In genomic region chr12:6923851-6924250, GRCh38 we compare ENCODE assay signal across 8 cellular contexts. TPM values are rescaled to one million over a fixed set of nuclear protein-coding genes. Genes with fewer than 3 reads are reported as not detected.
DNase-seq lines count a peak whose midpoint lies in the region; ATAC-seq and TF ChIP-seq lines count a peak whose summit lies in the region.
"Had no signal": no experiment of that assay in that cellular context is flagged by ENCODE, and none has a peak within 500 bp of the region (broad histone marks: within the 10 kb centered on the region; RNA-seq: fewer than 3 reads in every experiment).

No MANE protein-coding gene starts in this region.

- no peak overlapping the region for H3K4me2 ChIP-seq in osteoblast (ENCODE audit: insufficient read depth, low read length)

- H3K79me2 ChIP-seq in osteoblast (ENCODE audit: insufficient read depth, low read length) = peaks cover 19% of the 10 kb centered on the region

- H3K4me3 Mint-ChIP-seq in activated T-helper 17 cell treated with anti-CD3 and anti-CD28 coated beads, Interleukin-2, amount 50 U/mL, for 72 hours = peak overlapping the region; percentile 87

- no peaks in the 10 kb centered on the region for H3K9me3 ChIP-seq in osteoblast (ENCODE audit: low read depth, low read length)
- H3K9me3 ChIP-seq: neutrophil had no signal

- peaks cover 30% of the 10 kb centered on the region for H3K4me1 ChIP-seq in osteoblast (ENCODE audit: insufficient read depth, low read length)

- TF ChIP-seq POLR2A in GM18505 (IDR thresholded peaks at IDR 0.05; ENCODE audit: borderline replicate concordance, extremely low read depth, insufficient read depth, insufficient read length) = peak; percentile 2

- no peak for DNase-seq in osteoblast (ENCODE audit: insufficient read length, low spot score, missing footprints)
- DNase-seq in NCI-H510A treated with DMSO at 0.1 percent for 48 hours (lab: John Stamatoyannopoulos, UW) = no peak
- DNase-seq in NCI-H748 (lab: John Stamatoyannopoulos, UW; ENCODE audit: unreplicated experiment) = no peak

- peaks cover 79% of the 10 kb centered on the region for H3K36me3 Mint-ChIP-seq in activated T-helper 17 cell treated with anti-CD3 and anti-CD28 coated beads, Interleukin-2, amount 50 U/mL, for 72 hours (ENCODE audit: low read depth)

- peaks cover 46% of the 10 kb centered on the region for H3K4me1 Mint-ChIP-seq in activated T-helper 17 cell treated with anti-CD3 and anti-CD28 coated beads, Interleukin-2, amount 50 U/mL, for 72 hours

- peaks cover 20% of the 10 kb centered on the region for H3K36me3 ChIP-seq in osteoblast (ENCODE audit: insufficient read depth, low read length)
- H3K36me3 ChIP-seq: neutrophil had no signal

- no peak for TF ChIP-seq CTCF in osteoblast (IDR thresholded peaks at IDR 0.05; ENCODE audit: extremely low read depth, low read depth, low read length)

- no peak overlapping the region for H3K27ac ChIP-seq in osteoblast (ENCODE audit: low read depth, low read length)
- H3K27ac ChIP-seq: neutrophil had no signal

- no peaks in the 10 kb centered on the region for H3K9me3 Mint-ChIP-seq in activated T-helper 17 cell treated with anti-CD3 and anti-CD28 coated beads, Interleukin-2, amount 50 U/mL, for 72 hours

- peaks cover under 1% of the 10 kb centered on the region for H4K20me1 ChIP-seq in osteoblast (ENCODE audit: insufficient read depth, low read length)

- H3K27me3 Mint-ChIP-seq in activated T-helper 17 cell treated with anti-CD3 and anti-CD28 coated beads, Interleukin-2, amount 50 U/mL, for 72 hours = no peaks in the 10 kb centered on the region

- ATAC-seq in GM18505 (IDR thresholded peaks at IDR 0.05; ENCODE audit: unreplicated experiment) (no peak), GM18502 (IDR thresholded peaks at IDR 0.05; ENCODE audit: poor library complexity, unreplicated experiment) (no peak)
- ATAC-seq in activated T-helper 17 cell treated with anti-CD3 and anti-CD28 coated beads, Interleukin-2, amount 50 U/mL, for 72 hours (replicated peaks) = peak; percentile 1

- peak overlapping the region; percentile 57 for H2AFZ ChIP-seq in osteoblast (ENCODE audit: low read length)

- H3K4me3 ChIP-seq in osteoblast (ENCODE audit: insufficient read depth, low read length) = no peak overlapping the region

- peak overlapping the region; percentile 98 for H3K27ac Mint-ChIP-seq in activated T-helper 17 cell treated with anti-CD3 and anti-CD28 coated beads, Interleukin-2, amount 50 U/mL, for 72 hours

- no peaks in the 10 kb centered on the region for H3K27me3 ChIP-seq in osteoblast (ENCODE audit: insufficient read depth, low read length)

RNA-seq across cellular contexts. Expression of gene ATN1, which starts 3.9 kb away (rescaled TPM):
- 10 to 100 TPM; 34.0 to 62.3 TPM for total RNA-seq in activated T-helper 17 cell treated with anti-CD3 and anti-CD28 coated beads, Interleukin-2, amount 50 U/mL, for 72 hours
- total RNA-seq in osteoblast = 10.3 and 14.1 TPM in 2 replicates

RNA-seq across cellular contexts. Expression of gene ENO2, which starts 9.5 kb away (rescaled TPM):
- total RNA-seq in activated T-helper 17 cell treated with anti-CD3 and anti-CD28 coated beads, Interleukin-2, amount 50 U/mL, for 72 hours = 100 to 1,000 TPM; 234 to 858 TPM
- 8.5 and 13.4 TPM in 2 replicates for total RNA-seq in osteoblast

RNA-seq across cellular contexts. Expression of gene LRRC23, which starts 19.2 kb away (rescaled TPM):
- 1 to 10 TPM; 4.4 to 7.6 TPM for total RNA-seq in activated T-helper 17 cell treated with anti-CD3 and anti-CD28 coated beads, Interleukin-2, amount 50 U/mL, for 72 hours
- total RNA-seq in osteoblast = 7.1 and 7.6 TPM in 2 replicates

RNA-seq across cellular contexts. Expression of gene RNU7-1, which starts 19.8 kb away (rescaled TPM):
- not detected for total RNA-seq in activated T-helper 17 cell treated with anti-CD3 and anti-CD28 coated beads, Interleukin-2, amount 50 U/mL, for 72 hours
- not detected in 2 replicates for total RNA-seq in osteoblast
- total RNA-seq: Daoy had no signal

RNA-seq across cellular contexts. Expression of gene C12orf57, which starts 20.0 kb away (rescaled TPM):
- total RNA-seq in activated T-helper 17 cell treated with anti-CD3 and anti-CD28 coated beads, Interleukin-2, amount 50 U/mL, for 72 hours = 100 to 1,000 TPM; 192 to 307 TPM
- total RNA-seq in osteoblast = 81.4 and 93.4 TPM in 2 replicates

Comparison
In these comparisons a context has a peak if more than half of its experiments do, and no peak if none do; other contexts are left out.
1. RNA of gene ENO2, which starts 9.5 kb away (total RNA-seq): 234 to 858 TPM in activated T-helper 17 cell treated with anti-CD3 and anti-CD28 coated beads, Interleukin-2, amount 50 U/mL, for 72 hours; 8.5 to 13.4 TPM in osteoblast; every median in the first group is over 10 times any median in the second.